In genomic region chr14:93734086-93734822, GRCh38 we compare ENCODE assay signal across 21 cellular contexts. TPM values are rescaled to one million over a fixed set of nuclear protein-coding genes. Genes with fewer than 3 reads are reported as not detected.
DNase-seq lines count a peak whose midpoint lies in the region; ATAC-seq and TF ChIP-seq lines count a peak whose summit lies in the region.
"Had no signal": no experiment of that assay in that cellular context is flagged by ENCODE, and none has a peak within 500 bp of the region (broad histone marks: within the 10 kb centered on the region; RNA-seq: fewer than 3 reads in every experiment).

No MANE protein-coding gene starts in this region.

- no peak overlapping the region for H3K23ac ChIP-seq in H9 (ENCODE audit: insufficient read length, low read depth, low read length)

- H3K36me3 ChIP-seq in neural progenitor cell, result no peaks in the 10 kb centered on the region

- H3K4ac ChIP-seq in H9 (ENCODE audit: low read depth, low read length), result no peak overlapping the region

- no peak overlapping the region for H2BK20ac ChIP-seq in H9 (ENCODE audit: low read depth, low read length, poor library complexity, severe bottlenecking)

- no peak overlapping the region for H3K14ac ChIP-seq in H9 (ENCODE audit: insufficient read depth, low read length)

- peak; percentile 29 for DNase-seq in NCI-H748 (lab: John Stamatoyannopoulos, UW; ENCODE audit: unreplicated experiment)
- no peak for DNase-seq in NCI-H748 treated with DMSO at 0.1 percent for 48 hours (lab: John Stamatoyannopoulos, UW)
- peak; percentile 86 for DNase-seq in H9
- DNase-seq in activated CD8-positive, alpha-beta T cell treated with anti-CD3 and anti-CD28 coated beads for 36 hours, result peak; percentile 23
- DNase-seq in neural progenitor cell (ENCODE audit: low spot score), result peak; percentile 50
- no peak for DNase-seq in activated naive CD4-positive, alpha-beta T cell treated with anti-CD3 and anti-CD28 coated beads, Interleukin-2, amount 50 U/mL, for 72 hours (ENCODE audit: low spot score in 2 of 2)
- DNase-seq in hippocampal formation (lab: John Stamatoyannopoulos, UW), result no peak
- DNase-seq: activated CD8-positive, alpha-beta memory T cell treated with anti-CD3 and anti-CD28 coated beads, Interleukin-2, amount 50 U/mL, for 4 hours; activated naive CD4-positive, alpha-beta T cell; CD8-positive, alpha-beta memory T cell; cortex of kidney; GDM1; NCI-H187 treated with DMSO at 0.1 percent for 48 hours; NCI-H510A treated with DMSO at 0.1 percent for 48 hours; trophoblast cell had no signal

- H3K4me3 Mint-ChIP-seq in H9 (no peak overlapping the region), neural progenitor cell (no peak overlapping the region)
- no peak overlapping the region for H3K4me3 Mint-ChIP-seq in activated CD8-positive, alpha-beta T cell treated with anti-CD3 and anti-CD28 coated beads for 36 hours
- H3K4me3 Mint-ChIP-seq: CD8-positive, alpha-beta memory T cell; stimulated activated effector memory CD8-positive, alpha-beta T cell treated with anti-CD3 and anti-CD28 coated beads, Interleukin-12 subunit alpha, Interleukin-12 subunit beta, amount 100 ng/mL, for 72 hours had no signal

- H3K23me2 ChIP-seq in H9 (ENCODE audit: insufficient read length, low read depth, low read length, poor library complexity, severe bottlenecking), result no peaks in the 10 kb centered on the region

- no peak overlapping the region for H4K91ac ChIP-seq in H9 (ENCODE audit: insufficient read length, low read depth, low read length)

- no peak overlapping the region for H2BK15ac ChIP-seq in H9 (ENCODE audit: low read depth, low read length)

- H3K4me2 ChIP-seq in H9 (ENCODE audit: insufficient read depth, insufficient read length, low read length) (no peak overlapping the region), neural progenitor cell (no peak overlapping the region)

- intact Hi-C loops in activated CD8-positive, alpha-beta T cell treated with anti-CD3 and anti-CD28 coated beads for 36 hours (cut with micrococcal nuclease), result no loop called here

- no peak overlapping the region; a peak in 1 of 7 replicates for H3K27ac Mint-ChIP-seq in H9
- no peak overlapping the region for H3K27ac Mint-ChIP-seq in activated CD8-positive, alpha-beta T cell treated with anti-CD3 and anti-CD28 coated beads for 36 hours
- no peak overlapping the region for H3K27ac Mint-ChIP-seq in neural progenitor cell
- no peak overlapping the region for H3K27ac Mint-ChIP-seq in activated naive CD4-positive, alpha-beta T cell treated with anti-CD3 and anti-CD28 coated beads, Interleukin-2, amount 50 U/mL, for 72 hours
- H3K27ac Mint-ChIP-seq: CD8-positive, alpha-beta memory T cell; stimulated activated effector memory CD8-positive, alpha-beta T cell treated with anti-CD3 and anti-CD28 coated beads, Interleukin-12 subunit alpha, Interleukin-12 subunit beta, amount 100 ng/mL, for 72 hours had no signal

- H3K27ac ChIP-seq in H9 (ENCODE audit: insufficient read length, low read depth, low read length) (no peak overlapping the region), neural progenitor cell (no peak overlapping the region)
- H3K27ac ChIP-seq: esophagus muscularis mucosa, HL-60 had no signal

- H4K5ac ChIP-seq in H9 (ENCODE audit: insufficient read length, low read depth, low read length), result no peak overlapping the region

- H3K27me3 ChIP-seq in H9 (ENCODE audit: insufficient read depth, low read length) (no peaks in the 10 kb centered on the region), neural progenitor cell (no peaks in the 10 kb centered on the region)
- H3K27me3 ChIP-seq: esophagus muscularis mucosa had no signal

- no peak overlapping the region for H3K4me3 ChIP-seq in neural progenitor cell
- H3K4me3 ChIP-seq: esophagus muscularis mucosa had no signal

- H2AFZ ChIP-seq in H9 (ENCODE audit: low read length) (no peak overlapping the region), neural progenitor cell (replicated peaks) (no peak overlapping the region)

- H2AK5ac ChIP-seq in H9 (ENCODE audit: insufficient read length, low read length), result no peak overlapping the region

- POLR2A ChIA-PET in activated CD8-positive, alpha-beta T cell treated with anti-CD3 and anti-CD28 coated beads for 36 hours (lab: Charles Lee), result interaction anchor here (1.0 kb wide), 1 partner anchor 9 kb away, joined by 3 read pairs; no protein-coding TSS in a partner anchor

- no peak overlapping the region for H4K8ac ChIP-seq in H9 (replicated peaks; ENCODE audit: insufficient read length, low read depth, low read length)

- TF ChIP-seq CTCF in H9 (conservative IDR thresholded peaks at IDR 0.05) (no peak), neural progenitor cell (IDR thresholded peaks at IDR 0.05) (no peak)
- TF ChIP-seq CTCF in activated CD8-positive, alpha-beta T cell treated with anti-CD3 and anti-CD28 coated beads for 36 hours (IDR thresholded peaks at IDR 0.05), result no peak

- no peaks in the 10 kb centered on the region for H3K79me1 ChIP-seq in H9 (ENCODE audit: insufficient read depth, low read depth, low read length, poor library complexity, severe bottlenecking)

- H3K4me1 ChIP-seq in H9 (ENCODE audit: insufficient read depth, low read length) (no peaks in the 10 kb centered on the region), neural progenitor cell (peaks cover 11% of the 10 kb centered on the region)

- no peak overlapping the region for H3T11ph ChIP-seq in H9 (ENCODE audit: low read length)

- H4K20me1 ChIP-seq in H9 (ENCODE audit: control insufficient read depth, insufficient read depth, insufficient read length) (no peaks in the 10 kb centered on the region), neural progenitor cell (ENCODE audit: low read depth) (no peaks in the 10 kb centered on the region)

- peaks cover 0 to 2% (median 2%) of the 10 kb centered on the region in 3 experiments; a peak in 1 of 7 replicates for H3K36me3 Mint-ChIP-seq in H9 (ENCODE audit: insufficient read depth in 1 of 3, low read depth in 3 of 3)
- H3K36me3 Mint-ChIP-seq in activated CD8-positive, alpha-beta T cell treated with anti-CD3 and anti-CD28 coated beads for 36 hours (ENCODE audit: low read depth), result no peaks in the 10 kb centered on the region
- H3K36me3 Mint-ChIP-seq in neural progenitor cell, result no peaks in the 10 kb centered on the region
- no peaks in the 10 kb centered on the region for H3K36me3 Mint-ChIP-seq in activated naive CD4-positive, alpha-beta T cell treated with anti-CD3 and anti-CD28 coated beads, Interleukin-2, amount 50 U/mL, for 72 hours
- H3K36me3 Mint-ChIP-seq: CD8-positive, alpha-beta memory T cell; stimulated activated effector memory CD8-positive, alpha-beta T cell treated with anti-CD3 and anti-CD28 coated beads, Interleukin-12 subunit alpha, Interleukin-12 subunit beta, amount 100 ng/mL, for 72 hours had no signal

- H3K27me3 Mint-ChIP-seq in H9 (ENCODE audit: low read depth), result peaks cover 3% of the 10 kb centered on the region
- H3K27me3 Mint-ChIP-seq in activated CD8-positive, alpha-beta T cell treated with anti-CD3 and anti-CD28 coated beads for 36 hours, result no peaks in the 10 kb centered on the region
- H3K27me3 Mint-ChIP-seq in neural progenitor cell (ENCODE audit: insufficient read depth, low read depth), result no peaks in the 10 kb centered on the region

- CTCF ChIA-PET in activated CD8-positive, alpha-beta T cell treated with anti-CD3 and anti-CD28 coated beads for 36 hours (lab: Charles Lee), result no interaction called here

- WGBS in H9 (ENCODE audit: extremely low coverage, insufficient read length, low lambda C conversion rate), result no CpG with 5 or more reads among the region's 25 CpGs

- H3F3A ChIP-seq in neural progenitor cell (ENCODE audit: low read depth), result no peaks in the 10 kb centered on the region

- H2BK5ac ChIP-seq in H9 (ENCODE audit: insufficient read length, low read length), result no peak overlapping the region

- H3K9me3 ChIP-seq in H9 (ENCODE audit: control insufficient read depth, low read depth, low read length) (no peaks in the 10 kb centered on the region), neural progenitor cell (ENCODE audit: low read depth) (no peaks in the 10 kb centered on the region)
- H3K9me3 ChIP-seq: esophagus muscularis mucosa had no signal

- H2BK12ac ChIP-seq in H9 (ENCODE audit: insufficient read length, low read depth, low read length), result no peak overlapping the region

- H3K9me3 Mint-ChIP-seq in H9 (no peaks in the 10 kb centered on the region; a peak in 1 of 5 replicates), neural progenitor cell (no peaks in the 10 kb centered on the region)
- H3K9me3 Mint-ChIP-seq in activated CD8-positive, alpha-beta T cell treated with anti-CD3 and anti-CD28 coated beads for 36 hours, result no peaks in the 10 kb centered on the region
- no peaks in the 10 kb centered on the region for H3K9me3 Mint-ChIP-seq in activated naive CD4-positive, alpha-beta T cell treated with anti-CD3 and anti-CD28 coated beads, Interleukin-2, amount 50 U/mL, for 72 hours
- H3K9me3 Mint-ChIP-seq: CD8-positive, alpha-beta memory T cell; stimulated activated effector memory CD8-positive, alpha-beta T cell treated with anti-CD3 and anti-CD28 coated beads, Interleukin-12 subunit alpha, Interleukin-12 subunit beta, amount 100 ng/mL, for 72 hours had no signal

- no peak overlapping the region for H3K9ac ChIP-seq in H9 (ENCODE audit: extremely low read depth, insufficient read length, low read length)
- no peak overlapping the region for H3K9ac ChIP-seq in neural progenitor cell

- H3K79me2 ChIP-seq in H9 (ENCODE audit: insufficient read depth, low read length) (no peaks in the 10 kb centered on the region), neural progenitor cell (ENCODE audit: low read depth) (no peaks in the 10 kb centered on the region)

- H3K4me1 Mint-ChIP-seq in H9 (peaks cover 15 to 27% of the 10 kb centered on the region in 2 experiments), neural progenitor cell (peaks cover 8% of the 10 kb centered on the region)
- H3K4me1 Mint-ChIP-seq in activated CD8-positive, alpha-beta T cell treated with anti-CD3 and anti-CD28 coated beads for 36 hours (ENCODE audit: low read depth), result no peaks in the 10 kb centered on the region
- H3K4me1 Mint-ChIP-seq: CD8-positive, alpha-beta memory T cell had no signal

- no peak overlapping the region for H2BK120ac ChIP-seq in H9 (ENCODE audit: low read depth, low read length, poor library complexity, severe bottlenecking)

- ATAC-seq in activated CD8-positive, alpha-beta T cell treated with anti-CD3 and anti-CD28 coated beads for 36 hours, result no peak
- no peak for ATAC-seq in activated naive CD4-positive, alpha-beta T cell treated with anti-CD3 and anti-CD28 coated beads, Interleukin-2, amount 50 U/mL, for 72 hours
- ATAC-seq in GM21825 (IDR thresholded peaks at IDR 0.05; ENCODE audit: unreplicated experiment), result no peak
- ATAC-seq: stimulated activated effector memory CD8-positive, alpha-beta T cell treated with anti-CD3 and anti-CD28 coated beads, Interleukin-12 subunit alpha, Interleukin-12 subunit beta, amount 100 ng/mL, for 72 hours had no signal

- peak overlapping the region; percentile 53 for H3K18ac ChIP-seq in H9 (ENCODE audit: insufficient read length, low read depth, low read length)

- H3K56ac ChIP-seq in H9 (ENCODE audit: insufficient read length, low read depth, low read length), result no peak overlapping the region

RNA-seq across cellular contexts. Expression of gene PRIMA1, which starts 54.0 kb away (rescaled TPM):
- total RNA-seq in H9 (2021) (1.7 and 2.3 TPM in 2 replicates), neural progenitor cell (ENCODE audit: low replicate concordance) (2.5 and 2.8 TPM in 2 replicates)
- total RNA-seq in activated CD8-positive, alpha-beta T cell treated with anti-CD3 and anti-CD28 coated beads for 36 hours, result not detected
- not detected for total RNA-seq in activated naive CD4-positive, alpha-beta T cell treated with anti-CD3 and anti-CD28 coated beads, Interleukin-2, amount 50 U/mL, for 72 hours
- total RNA-seq: CD8-positive, alpha-beta memory T cell; LHCN-M2; mononuclear cell had no signal

Comparison
In these comparisons a context has a peak if more than half of its experiments do, and no peak if none do; other contexts are left out.
1. DNase-seq: peak in NCI-H748 (single experiment), H9 (single experiment), activated CD8-positive, alpha-beta T cell treated with anti-CD3 and anti-CD28 coated beads for 36 hours (single experiment) and neural progenitor cell (single experiment); none in NCI-H748 treated with DMSO at 0.1 percent for 48 hours (single experiment), activated naive CD4-positive, alpha-beta T cell treated with anti-CD3 and anti-CD28 coated beads, Interleukin-2, amount 50 U/mL, for 72 hours (0 of 2) and hippocampal formation (0 of 2).